Comparison of ENCODE assay signal across 18 cellular contexts in genomic region chr11:74116719-74117118, GRCh38. TPM values are rescaled to one million over a fixed set of nuclear protein-coding genes. Genes with fewer than 3 reads are reported as not detected.
DNase-seq lines count a peak whose midpoint lies in the region; ATAC-seq, FAIRE-seq and TF ChIP-seq lines count a peak whose summit lies in the region.
"Had no signal": no experiment of that assay in that cellular context is flagged by ENCODE, and none has a peak within 500 bp of the region (broad histone marks: within the 10 kb centered on the region; RNA-seq: fewer than 3 reads in every experiment).

No MANE protein-coding gene starts in this region.

- no peaks in the 10 kb centered on the region for H3K4me1 Mint-ChIP-seq in HFFc6 (ENCODE audit: low read depth)
- peaks cover 2% of the 10 kb centered on the region for H3K4me1 Mint-ChIP-seq in activated CD4-positive, alpha-beta T cell treated with anti-CD3 and anti-CD28 coated beads, Interleukin-2, amount 10 ng/mL, durations not matched to agents 24 days and 14 days
- H3K4me1 Mint-ChIP-seq: B cell, GM23338 had no signal

- peaks cover 8% of the 10 kb centered on the region for H3F3A ChIP-seq in SK-N-SH (replicated peaks; ENCODE audit: insufficient read depth)

- H3K36me3 Mint-ChIP-seq in HFFc6 (ENCODE audit: low read depth): peaks cover 53% of the 10 kb centered on the region
- peaks cover 56% of the 10 kb centered on the region for H3K36me3 Mint-ChIP-seq in activated CD4-positive, alpha-beta T cell treated with anti-CD3 and anti-CD28 coated beads, Interleukin-2, amount 10 ng/mL, durations not matched to agents 24 days and 14 days (ENCODE audit: low read depth)

- H3K4me2 ChIP-seq in SK-N-SH: no peak overlapping the region
- H3K4me2 ChIP-seq: BLaER1 treated with 17β-estradiol and CSF1 and Interleukin-3, amounts not matched to agents 10 nM and 100 nM; GM23338 had no signal

- POLR2A ChIA-PET in SK-N-SH (lab: Yijun Ruan, JAX): no interaction called here

- H3K79me2 ChIP-seq in SK-N-SH (ENCODE audit: insufficient read depth): peaks cover 9% of the 10 kb centered on the region; the same call in 1 of the 2 replicates

- ATAC-seq in SK-N-SH treated with all-trans-retinoic acid at 6 μM for 48 hours (no peak), pancreas (no peak)
- ATAC-seq: CD8-positive, alpha-beta T cell; GM23338 had no signal

- TF ChIP-seq CTCF in SK-N-SH (IDR thresholded peaks at IDR 0.05) (no peak), pancreas (IDR thresholded peaks at IDR 0.05) (no peak), HFFc6 (IDR thresholded peaks at IDR 0.05) (no peak)

- no peaks in the 10 kb centered on the region for H4K20me1 ChIP-seq in SK-N-SH (ENCODE audit: insufficient read depth)
- H4K20me1 ChIP-seq: BLaER1 treated with 17β-estradiol and CSF1 and Interleukin-3, amounts not matched to agents 10 nM and 100 nM had no signal

- H3K4me3 ChIP-seq in SK-N-SH (ENCODE audit: low read depth in 2 of 2, low read length in 1 of 2) (no peak overlapping the region), pancreas (no peak overlapping the region)
- H3K4me3 ChIP-seq: BLaER1 treated with 17β-estradiol and CSF1 and Interleukin-3, amounts not matched to agents 10 nM and 100 nM; GM23338 had no signal

- no peak overlapping the region for H3K4me3 Mint-ChIP-seq in HFFc6
- no peak overlapping the region for H3K4me3 Mint-ChIP-seq in activated CD4-positive, alpha-beta T cell treated with anti-CD3 and anti-CD28 coated beads, Interleukin-2, amount 10 ng/mL, durations not matched to agents 24 days and 14 days
- H3K4me3 Mint-ChIP-seq: B cell; CD8-positive, alpha-beta T cell; GM23338 had no signal

- intact Hi-C loops in pancreas (cut with DNase I): no loop called here
- intact Hi-C loops in activated CD4-positive, alpha-beta T cell treated with anti-CD3 and anti-CD28 coated beads, Interleukin-2, amount 10 ng/mL, durations not matched to agents 24 days and 14 days (cut with micrococcal nuclease): no loop called here

- no peaks in the 10 kb centered on the region for H3K9me3 Mint-ChIP-seq in HFFc6
- no peaks in the 10 kb centered on the region for H3K9me3 Mint-ChIP-seq in activated CD4-positive, alpha-beta T cell treated with anti-CD3 and anti-CD28 coated beads, Interleukin-2, amount 10 ng/mL, durations not matched to agents 24 days and 14 days

- CTCF ChIA-PET in SK-N-SH (lab: Yijun Ruan, JAX): no interaction called here

- H3K9me3 ChIP-seq in SK-N-SH (no peaks in the 10 kb centered on the region), pancreas (no peaks in the 10 kb centered on the region)

- H3K27ac Mint-ChIP-seq in HFFc6: no peak overlapping the region
- no peak overlapping the region for H3K27ac Mint-ChIP-seq in activated CD4-positive, alpha-beta T cell treated with anti-CD3 and anti-CD28 coated beads, Interleukin-2, amount 10 ng/mL, durations not matched to agents 24 days and 14 days
- H3K27ac Mint-ChIP-seq: B cell; CD8-positive, alpha-beta T cell; GM23338 had no signal

- no peaks in the 10 kb centered on the region; the same call in 1 of the 2 replicates for H3K27me3 Mint-ChIP-seq in HFFc6 (ENCODE audit: insufficient read depth)
- no peaks in the 10 kb centered on the region for H3K27me3 Mint-ChIP-seq in activated CD4-positive, alpha-beta T cell treated with anti-CD3 and anti-CD28 coated beads, Interleukin-2, amount 10 ng/mL, durations not matched to agents 24 days and 14 days
- H3K27me3 Mint-ChIP-seq: B cell had no signal

- H2AFZ ChIP-seq in SK-N-SH (ENCODE audit: low read depth): no peak overlapping the region
- H2AFZ ChIP-seq: GM23338 had no signal

- peaks cover 24 to 54% of the 10 kb centered on the region in 2 experiments for H3K36me3 ChIP-seq in SK-N-SH (replicated peaks in 1 of 2; ENCODE audit: control insufficient read depth in 1 of 2, insufficient read depth in 2 of 2, low read length in 1 of 2)
- peaks cover 0 to 5% (median 5%) of the 10 kb centered on the region in 3 donors for H3K36me3 ChIP-seq in pancreas

- DNase-seq in SK-N-SH (no peak), pancreas (no peak), HFFc6 (no peak), DMS 273 (lab: John Stamatoyannopoulos, UW; ENCODE audit: unreplicated experiment) (no peak)
- DNase-seq in activated CD4-positive, alpha-beta T cell treated with anti-CD3 and anti-CD28 coated beads, Interleukin-2, amount 10 ng/mL, durations not matched to agents 24 days and 14 days: no peak
- DNase-seq: 8988T; Calu3; CD8-positive, alpha-beta T cell; DMS 273 treated with DMSO at 0.1 percent for 48 hours; DMS79; GF-D8; HCEC 1CT had no signal

- no peaks in the 10 kb centered on the region for H3K9me2 ChIP-seq in SK-N-SH

- TF ChIP-seq RAD21 in SK-N-SH (IDR thresholded peaks at IDR 0.05; ENCODE audit: low read length): no peak

- no peak overlapping the region for H3K27ac ChIP-seq in SK-N-SH (ENCODE audit: low read depth in 2 of 2, low read length in 1 of 2)
- H3K27ac ChIP-seq in pancreas: no peak overlapping the region
- H3K27ac ChIP-seq: BLaER1 treated with 17β-estradiol and CSF1 and Interleukin-3, amounts not matched to agents 10 nM and 100 nM had no signal

- FAIRE-seq in colon (lab: Jason Lieb, UNC): peak; percentile 100
- peak; percentile 100 for FAIRE-seq in pancreas (lab: Jason Lieb, UNC)
- FAIRE-seq: H54 had no signal

- 89% methylated on average over 12 of the region's 12 CpGs for WGBS in SK-N-SH (ENCODE audit: low lambda C conversion rate)
- WGBS in pancreas, 2 donors: 89 to 94% methylated on average over 12 of the region's 12 CpGs

- TF ChIP-seq EP300 in SK-N-SH (IDR thresholded peaks at IDR 0.05; ENCODE audit: borderline replicate concordance in 1 of 2, low read depth in 1 of 2, low read length in 1 of 2): no peak

- no peak overlapping the region for H3K9ac ChIP-seq in SK-N-SH
- H3K9ac ChIP-seq: BLaER1 treated with 17β-estradiol and CSF1 and Interleukin-3, amounts not matched to agents 10 nM and 100 nM had no signal

- H3K4me1 ChIP-seq in SK-N-SH (ENCODE audit: control insufficient read depth in 1 of 2, insufficient read depth in 2 of 2, low read depth in 1 of 2, low read length in 1 of 2): no peaks in the 10 kb centered on the region
- no peaks in the 10 kb centered on the region for H3K4me1 ChIP-seq in pancreas
- H3K4me1 ChIP-seq: BLaER1 treated with 17β-estradiol and CSF1 and Interleukin-3, amounts not matched to agents 10 nM and 100 nM had no signal

- H3K27me3 ChIP-seq in SK-N-SH (ENCODE audit: insufficient read depth) (no peaks in the 10 kb centered on the region), pancreas (no peaks in the 10 kb centered on the region)
- H3K27me3 ChIP-seq: BLaER1 treated with 17β-estradiol and CSF1 and Interleukin-3, amounts not matched to agents 10 nM and 100 nM had no signal

TF ChIP-seq in SK-N-SH treated with all-trans-retinoic acid at 6 μM for 48 hours, 23 proteins besides CTCF, POLR2A, EP300 and RAD21 (continues in another document):
- TF ChIP-seq POU6F1 (CRISPR knock-in tag; IDR thresholded peaks at IDR 0.05; ENCODE audit: borderline replicate concordance, low read depth) (no peak), ZNF565 (CRISPR knock-in tag; conservative IDR thresholded peaks at IDR 0.05; ENCODE audit: low read depth) (peak; percentile 44; the same call in 1 of the 2 replicates)

TF ChIP-seq in SK-N-SH, 30 proteins besides CTCF, POLR2A, EP300 and RAD21 (continues in another document):
- TF ChIP-seq MEF2A (IDR thresholded peaks at IDR 0.05; ENCODE audit: borderline replicate concordance, low read depth): no peak
- TF ChIP-seq FOXJ3 (CRISPR knock-in tag; IDR thresholded peaks at IDR 0.05): no peak
- TF ChIP-seq FOXM1 (IDR thresholded peaks at IDR 0.05; ENCODE audit: low read depth): no peak
- no peak for TF ChIP-seq RXRA (IDR thresholded peaks at IDR 0.05; ENCODE audit: borderline replicate concordance, low read depth)
- TF ChIP-seq MAX (IDR thresholded peaks at IDR 0.05; ENCODE audit: low read depth): no peak
- no peak for TF ChIP-seq SMC3 (IDR thresholded peaks at IDR 0.05; ENCODE audit: low read depth, low read length)
- TF ChIP-seq USF2 (IDR thresholded peaks at IDR 0.05; ENCODE audit: borderline replicate concordance, low read depth, low read length): no peak
- TF ChIP-seq GATA2 (CRISPR knock-in tag; IDR thresholded peaks at IDR 0.05): no peak
- no peak for TF ChIP-seq FOSL2 (IDR thresholded peaks at IDR 0.05; ENCODE audit: borderline replicate concordance, low read depth)

RNA-seq across cellular contexts. Expression of gene C2CD3, which starts 54.1 kb away (rescaled TPM):
- polyA plus RNA-seq in SK-N-SH (2012; rRNA removed) (7.0 and 9.9 TPM in 2 replicates), pancreas (10 to 100 TPM in 1 of 2 donors, 1 to 10 TPM in 1; 8.2 to 11.6 TPM)
- polyA plus RNA-seq in SK-N-SH (2012; cell fraction: cytosol; rRNA removed): 5.3 and 6.7 TPM in 2 replicates
- polyA plus RNA-seq in SK-N-SH (2012; cell fraction: nucleus; rRNA removed): 22.3 and 23.4 TPM in 2 replicates
- total RNA-seq in pancreas: 10 to 100 TPM in 1 of 6 donors, 1 to 10 TPM in 5; 7.0 to 14.8 (median 8.6) TPM
- total RNA-seq in HFFc6 (2021; fragmentation: NEBNext Ultra II Directional; extraction: Animal tissue kit (Norgen Biotek cat#: 25700)): 10 to 100 TPM; 14.6 to 23.0 (median 17.2) TPM
- total RNA-seq in activated CD4-positive, alpha-beta T cell treated with anti-CD3 and anti-CD28 coated beads, Interleukin-2, amount 10 ng/mL, durations not matched to agents 24 days and 14 days: 35.1 and 37.4 TPM in 2 replicates

RNA-seq across cellular contexts. Expression of gene PPME1, which starts 54.4 kb away (rescaled TPM):
- polyA plus RNA-seq in SK-N-SH (2012; rRNA removed) (107 and 109 TPM in 2 replicates), pancreas (10 to 100 TPM; 11.7 to 20.6 TPM)
- polyA plus RNA-seq in SK-N-SH (2012; cell fraction: cytosol; rRNA removed): 63.2 and 79.8 TPM in 2 replicates
- polyA plus RNA-seq in SK-N-SH (2012; cell fraction: nucleus; rRNA removed): 91.8 and 122 TPM in 2 replicates
- total RNA-seq in pancreas: 10 to 100 TPM in 5 of 6 donors, 1 to 10 TPM in 1; 9.6 to 18.7 (median 13.6) TPM
- total RNA-seq in HFFc6 (2021; fragmentation: NEBNext Ultra II Directional; extraction: Animal tissue kit (Norgen Biotek cat#: 25700)): 100 to 1,000 TPM in 1 of 6 experiments, 10 to 100 TPM in 5; 49.5 to 107 (median 56.9) TPM
- total RNA-seq in activated CD4-positive, alpha-beta T cell treated with anti-CD3 and anti-CD28 coated beads, Interleukin-2, amount 10 ng/mL, durations not matched to agents 24 days and 14 days: 66.3 and 69.6 TPM in 2 replicates
